ENCODE assay signal across 11 cellular contexts in genomic region chr22:30838111-30838510, GRCh38.
"Had no signal": no experiment of that assay in that cellular context is flagged by ENCODE, and none has a peak within 500 bp of the region (broad histone marks: within the 10 kb centered on the region; RNA-seq: fewer than 3 reads in every experiment).

No MANE protein-coding gene starts in this region.

- H3K9me3 ChIP-seq: upper lobe of right lung had no signal

- H3K4me1 ChIP-seq: upper lobe of right lung had no signal

- H3K4me3 ChIP-seq: smooth muscle cell, upper lobe of right lung had no signal

- ATAC-seq: activated naive CD4-positive, alpha-beta T cell treated with anti-CD3 and anti-CD28 coated beads, Interleukin-2, amount 50 U/mL, for 72 hours; left colon; naive thymus-derived CD4-positive, alpha-beta T cell; stimulated activated memory B cell treated with anti-CD40 and anti-IgM and Interleukin-4, amounts not matched to agents 10 μg/mL and 1 μg/mL and 100 μg/mL, for 72 hours; upper lobe of right lung had no signal

- DNase-seq: activated B cell treated with CpG ODN at 0.5 μM for 24 hours; activated CD4-positive, alpha-beta T cell treated with anti-CD3 and anti-CD28 coated beads, Interleukin-2, amount 10 ng/mL, durations not matched to agents 24 days and 14 days; brain microvascular endothelial cell; foreskin melanocyte; left colon; naive thymus-derived CD4-positive, alpha-beta T cell; SK-N-SH; upper lobe of right lung had no signal

- H3K4me2 ChIP-seq: SK-N-SH, smooth muscle cell had no signal

- H3K27ac ChIP-seq: brain microvascular endothelial cell, upper lobe of right lung had no signal

- H3K27me3 ChIP-seq: brain microvascular endothelial cell, upper lobe of right lung had no signal

- H3K9ac ChIP-seq: SK-N-SH had no signal

- H3K36me3 ChIP-seq: brain microvascular endothelial cell, upper lobe of right lung had no signal
